ENCODE assay signal across 8 cellular contexts in the genomic region with DNA sequence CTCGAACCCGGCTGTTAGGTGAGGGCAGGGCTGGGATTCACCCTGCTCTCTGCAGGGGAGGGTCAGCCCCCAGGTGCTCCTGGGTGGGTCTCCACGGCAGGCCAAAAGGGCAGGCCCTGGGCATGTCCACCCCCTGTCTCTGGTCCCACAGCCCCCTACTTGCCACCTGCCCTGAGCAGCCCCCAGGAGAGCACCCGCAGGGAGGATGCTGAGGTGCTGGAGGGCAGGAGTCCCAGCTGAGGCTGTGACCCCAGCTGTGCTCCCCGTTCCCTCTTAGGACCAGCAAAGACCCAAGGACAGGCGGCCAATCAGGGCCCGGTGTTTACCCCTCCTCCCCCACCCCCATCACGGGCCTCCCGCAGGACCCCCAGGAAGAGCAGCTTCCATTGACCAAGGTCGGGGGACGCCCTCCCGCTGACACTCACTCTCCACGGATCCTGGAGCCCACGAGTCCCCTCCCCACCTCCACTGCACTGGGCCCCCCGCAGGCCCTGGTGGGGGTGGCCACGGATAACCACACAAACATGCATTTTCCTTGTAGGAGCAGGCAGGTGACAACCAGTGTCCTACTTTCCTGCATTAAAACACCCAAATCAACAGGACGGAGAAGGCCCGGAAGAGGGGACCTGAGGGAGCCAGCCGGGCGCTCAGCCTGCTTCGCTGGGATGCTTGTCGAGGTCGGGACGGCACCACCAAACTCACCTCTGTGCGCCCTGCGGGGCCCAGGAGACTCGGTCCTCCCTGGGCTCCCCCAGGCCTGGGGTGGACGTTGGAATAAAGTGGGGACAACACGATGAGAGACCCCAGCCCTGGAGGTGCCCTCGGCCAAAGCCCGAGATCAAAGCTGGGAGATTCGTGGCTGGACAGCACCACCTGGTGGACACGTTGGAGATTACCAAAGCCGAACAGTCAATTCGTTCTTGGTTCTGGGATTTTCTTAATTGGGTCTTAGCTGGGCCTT. TPM values are rescaled to one million over a fixed set of nuclear protein-coding genes. Genes with fewer than 3 reads are reported as not detected.
DNase-seq lines count a peak whose midpoint lies in the region; ATAC-seq lines count a peak whose summit lies in the region.

No MANE protein-coding gene starts in this region.

- no peak overlapping the region for H3K4ac ChIP-seq in mesenchymal stem cell (ENCODE audit: low read depth in 1 of 2, low read length in 2 of 2)

- H3K9me3 ChIP-seq in mesenchymal stem cell (ENCODE audit: control insufficient read depth, low read length): no peaks in the 10 kb centered on the region

- H2AK5ac ChIP-seq in mesenchymal stem cell (ENCODE audit: low read length, severe bottlenecking): no peak overlapping the region

- H2BK120ac ChIP-seq in mesenchymal stem cell (ENCODE audit: low read depth, low read length): no peak overlapping the region

- no peak overlapping the region for H2BK15ac ChIP-seq in mesenchymal stem cell (ENCODE audit: low read depth, poor library complexity, severe bottlenecking)

- H4K91ac ChIP-seq in mesenchymal stem cell (ENCODE audit: low read length): no peak overlapping the region

- H2BK5ac ChIP-seq in mesenchymal stem cell (ENCODE audit: low read depth, low read length, poor library complexity, severe bottlenecking): no peak overlapping the region

- no peak overlapping the region for H3K9ac ChIP-seq in mesenchymal stem cell (ENCODE audit: low read length)

- DNase-seq in NCI-H187 (lab: John Stamatoyannopoulos, UW) (peak; percentile 34 to 36), NCI-H187 treated with DMSO at 0.1 percent for 48 hours (lab: John Stamatoyannopoulos, UW) (no peak), NCI-H2196 treated with DMSO at 0.1 percent for 48 hours (lab: John Stamatoyannopoulos, UW; ENCODE audit: unreplicated experiment) (peak; percentile 43), dermis blood vessel endothelial cell (peak; percentile 68), mesenchymal stem cell (peak; percentile 44)
- peak; percentile 42 to 49 for DNase-seq in activated CD4-positive, alpha-beta T cell treated with anti-CD3 and anti-CD28 coated beads, Interleukin-2, amount 50 U/mL, for 24 hours (ENCODE audit: low read depth in 1 of 2, low spot score in 1 of 2)
- DNase-seq in stimulated activated CD8-positive, alpha-beta memory T cell treated with anti-CD3 and anti-CD28 coated beads, Interleukin-4, amount 100 ng/mL, for 1 hour (ENCODE audit: low read depth in 2 of 2, low spot score in 1 of 2): peak; percentile 22 to 33

- H3K18ac ChIP-seq in mesenchymal stem cell (ENCODE audit: low read depth in 1 of 2, low read length in 2 of 2): peak overlapping the region in 1 of 2 experiments; percentile 62

- H2BK12ac ChIP-seq in mesenchymal stem cell (ENCODE audit: low read length in 2 of 2): no peak overlapping the region

- H3K23ac ChIP-seq in mesenchymal stem cell (ENCODE audit: low read length in 2 of 2): no peak overlapping the region

- H3K79me1 ChIP-seq in mesenchymal stem cell (replicated peaks; ENCODE audit: low read length, poor library complexity, severe bottlenecking): no peaks in the 10 kb centered on the region

- no peak overlapping the region for H3K14ac ChIP-seq in mesenchymal stem cell (ENCODE audit: low read length in 2 of 2)

- H4K8ac ChIP-seq in mesenchymal stem cell (ENCODE audit: low read length): no peak overlapping the region

- 44% methylated on average over 33 of the region's 35 CpGs for WGBS in mesenchymal stem cell

- no peak overlapping the region for H3K4me3 ChIP-seq in mesenchymal stem cell (ENCODE audit: insufficient read depth in 1 of 2, low read depth in 1 of 2, low read length in 2 of 2)

- no peak overlapping the region for H2AFZ ChIP-seq in mesenchymal stem cell (ENCODE audit: low read depth, low read length)

- ATAC-seq in GM18511 (IDR thresholded peaks at IDR 0.05; ENCODE audit: unreplicated experiment): no peak

- H3K36me3 ChIP-seq in mesenchymal stem cell (ENCODE audit: control insufficient read depth in 1 of 2, insufficient read depth in 2 of 2, low read depth in 1 of 2, low read length in 2 of 2): no peaks in the 10 kb centered on the region

- no peak overlapping the region for H3K4me2 ChIP-seq in mesenchymal stem cell (ENCODE audit: low read length, poor library complexity, severe bottlenecking)

- H3K27me3 ChIP-seq in mesenchymal stem cell (ENCODE audit: control insufficient read depth in 1 of 2, insufficient read depth in 1 of 2, low read length in 2 of 2): peaks cover 18 to 24% of the 10 kb centered on the region in 2 experiments

- H3K4me1 ChIP-seq in mesenchymal stem cell (ENCODE audit: control insufficient read depth, insufficient read depth, low read depth, low read length): peaks cover 4% of the 10 kb centered on the region

- no peak overlapping the region for H3K27ac ChIP-seq in mesenchymal stem cell (ENCODE audit: low read length, poor library complexity, severe bottlenecking)

RNA-seq across cellular contexts. Expression of a gene that starts 22.5 kb away (rescaled TPM):
- not detected in 2 replicates for total RNA-seq in dermis blood vessel endothelial cell
- not detected for polyA plus RNA-seq in mesenchymal stem cell (2013, experiment 1 of 2)
- polyA plus RNA-seq in mesenchymal stem cell (2013, experiment 2 of 2): not detected
